ENCODE assay signal across 1 cellular context in genomic region chr17:5784791-5785190, GRCh38.
TF ChIP-seq lines count a peak whose summit lies in the region.

No MANE protein-coding gene starts in this region.

TF ChIP-seq in GM12878, 131 proteins besides CTCF, POLR2A, EP300 and RAD21 (continued from another document):
- TF ChIP-seq RUNX3 (IDR thresholded peaks at IDR 0.05; ENCODE audit: low read length) (no peak), BCL11A (IDR thresholded peaks at IDR 0.05; ENCODE audit: low read depth, low read length) (no peak), ZNF207 (IDR thresholded peaks at IDR 0.05; ENCODE audit: borderline replicate concordance) (no peak), RFX5 (IDR thresholded peaks at IDR 0.05; ENCODE audit: low read depth, low read length) (no peak)
